ENCODE assay signal across 8 cellular contexts in the genomic region with DNA sequence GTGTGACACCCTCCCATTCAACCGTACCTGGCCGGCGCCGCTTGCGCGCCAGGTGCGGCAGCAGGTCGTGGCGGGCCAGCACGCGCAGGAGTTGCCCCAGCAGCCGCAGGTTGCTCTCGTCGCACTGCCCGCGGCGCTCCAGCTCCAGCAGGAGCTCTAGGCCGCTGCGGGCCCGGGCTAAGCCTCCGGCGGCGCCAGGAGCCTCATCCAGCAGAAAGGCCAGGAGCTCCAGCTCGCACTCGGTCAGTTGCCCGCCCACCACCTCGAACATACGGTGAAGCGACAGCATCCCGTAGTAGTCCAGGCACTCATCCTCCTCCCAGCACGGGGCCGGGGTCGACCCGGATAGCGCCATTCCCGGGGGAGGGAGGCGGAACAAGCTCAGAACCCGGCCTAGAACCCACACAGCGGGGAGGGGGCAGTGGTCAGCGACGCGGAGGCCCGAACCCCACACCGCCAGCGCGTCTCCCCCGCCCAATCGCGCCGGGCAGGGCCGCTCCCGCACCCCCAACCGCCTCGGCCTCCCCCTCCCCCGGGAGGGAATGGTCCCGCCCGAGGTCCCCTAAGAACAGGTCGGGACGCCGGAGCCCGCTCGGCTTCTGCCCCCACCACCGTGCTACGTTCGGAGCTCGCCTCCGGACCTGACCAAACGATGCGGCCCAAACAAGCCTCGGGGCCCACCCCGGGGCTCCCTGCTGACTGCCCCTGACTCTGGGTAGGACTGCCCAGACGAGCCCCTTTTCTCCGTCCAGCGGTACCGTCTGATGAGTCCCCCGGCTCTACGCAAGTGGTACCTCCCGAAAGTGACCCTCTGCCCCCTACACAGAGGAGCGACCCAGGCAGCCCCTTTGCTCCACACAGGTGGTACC. TPM values are rescaled to one million over a fixed set of nuclear protein-coding genes. Genes with fewer than 3 reads are reported as not detected.
DNase-seq lines count a peak whose midpoint lies in the region; ATAC-seq and TF ChIP-seq lines count a peak whose summit lies in the region.

No MANE protein-coding gene starts in this region.

- no peak for TF ChIP-seq CTCF in colonic mucosa (IDR thresholded peaks at IDR 0.05)
- no peak for TF ChIP-seq CTCF in liver (IDR thresholded peaks at IDR 0.05; ENCODE audit: low read depth, low read length, missing input control)
- no peak for TF ChIP-seq CTCF in GM13977 (IDR thresholded peaks at IDR 0.05; ENCODE audit: extremely low read depth, insufficient read depth, missing control alignments)

- no peaks in the 10 kb centered on the region for H3K9me3 Mint-ChIP-seq in stimulated activated naive B cell treated with anti-CD40 and anti-IgM and Interleukin-4, amounts not matched to agents 10 μg/mL and 1 μg/mL and 100 μg/mL, for 72 hours

- H3K27ac Mint-ChIP-seq in stimulated activated naive B cell treated with anti-CD40 and anti-IgM and Interleukin-4, amounts not matched to agents 10 μg/mL and 1 μg/mL and 100 μg/mL, for 72 hours = peak overlapping the region; percentile 95

- peaks cover 44 to 71% of the 10 kb centered on the region in 2 donors for H3K4me1 Mint-ChIP-seq in stimulated activated naive B cell treated with anti-CD40 and anti-IgM and Interleukin-4, amounts not matched to agents 10 μg/mL and 1 μg/mL and 100 μg/mL, for 72 hours

- H3K36me3 ChIP-seq in colonic mucosa = no peaks in the 10 kb centered on the region
- H3K36me3 ChIP-seq in liver (ENCODE audit: control insufficient read depth in 4 of 4, insufficient read depth in 3 of 4, low read depth in 1 of 4, low read length in 3 of 4) = peaks cover 2 to 10% (median 7%) of the 10 kb centered on the region in 4 donors

- H3K9me3 ChIP-seq in colonic mucosa = no peaks in the 10 kb centered on the region
- H3K9me3 ChIP-seq in liver (ENCODE audit: control insufficient read depth in 4 of 4, low read length in 3 of 4) = no peaks in the 10 kb centered on the region

- peaks cover 20% of the 10 kb centered on the region for H3K4me1 ChIP-seq in colonic mucosa
- peaks cover 19 to 37% (median 29%) of the 10 kb centered on the region in 4 donors for H3K4me1 ChIP-seq in liver (ENCODE audit: control insufficient read depth in 4 of 4, insufficient read depth in 4 of 4, low read length in 3 of 4)

- no peaks in the 10 kb centered on the region for H3K27me3 Mint-ChIP-seq in stimulated activated naive B cell treated with anti-CD40 and anti-IgM and Interleukin-4, amounts not matched to agents 10 μg/mL and 1 μg/mL and 100 μg/mL, for 72 hours

- H3K36me3 Mint-ChIP-seq in stimulated activated naive B cell treated with anti-CD40 and anti-IgM and Interleukin-4, amounts not matched to agents 10 μg/mL and 1 μg/mL and 100 μg/mL, for 72 hours = peaks cover 25 to 32% of the 10 kb centered on the region in 2 donors

- DNase-seq in NCI-H2029 (lab: John Stamatoyannopoulos, UW) = peak; percentile 37
- DNase-seq in NCI-H2029 treated with DMSO at 0.1 percent for 48 hours (lab: John Stamatoyannopoulos, UW) = no peak
- DNase-seq in SW480 (ENCODE audit: low spot score) = peak; percentile 55
- peak; percentile 60 for DNase-seq in colonic mucosa
- peak; percentile 21 for DNase-seq in stimulated activated naive B cell treated with anti-CD40 and anti-IgM and Interleukin-4, amounts not matched to agents 10 μg/mL and 1 μg/mL and 100 μg/mL, for 72 hours
- no peak for DNase-seq in GM13977 (ENCODE audit: low spot score)

- under 1% methylated on average over 79 of the region's 79 CpGs for WGBS in liver

- intact Hi-C loops in colonic mucosa (cut with DNase I) = no loop called here

- H3K27me3 ChIP-seq in colonic mucosa (no peaks in the 10 kb centered on the region), liver (ENCODE audit: control insufficient read depth in 4 of 4, insufficient read depth in 4 of 4, low read length in 3 of 4) (no peaks in the 10 kb centered on the region)

- TF ChIP-seq RAD21 in liver (IDR thresholded peaks at IDR 0.05) = no peak

- H3K4me3 Mint-ChIP-seq in stimulated activated naive B cell treated with anti-CD40 and anti-IgM and Interleukin-4, amounts not matched to agents 10 μg/mL and 1 μg/mL and 100 μg/mL, for 72 hours = peak overlapping the region; percentile 89 to 95

- peak overlapping the region; percentile 97 for H3K27ac ChIP-seq in colonic mucosa
- peak overlapping the region; percentile 94 to 96 for H3K27ac ChIP-seq in liver (ENCODE audit: low read depth in 1 of 2, low read length in 2 of 2)

- peak; percentile 4 for ATAC-seq in HG03354 (IDR thresholded peaks at IDR 0.05; ENCODE audit: poor library complexity, severe bottlenecking, unreplicated experiment)
- peak; percentile 3 to 6 for ATAC-seq in stimulated activated naive B cell treated with anti-CD40 and anti-IgM and Interleukin-4, amounts not matched to agents 10 μg/mL and 1 μg/mL and 100 μg/mL, for 72 hours (replicated peaks)

- in situ Hi-C loops in GM13977 (cut with MboI; ENCODE audit: low pct_unique_long_range_greater_than_20kb, low sequenced_read_pairs, unreplicated experiment) = no loop called here

- H3K9ac ChIP-seq in colonic mucosa (ENCODE audit: low read depth in 2 of 2, low read length in 2 of 2) (peak overlapping the region; percentile 65 to 99), liver (ENCODE audit: low read depth in 1 of 2, low read length in 2 of 2) (peak overlapping the region; percentile 90 to 98)

- H3K4me3 ChIP-seq in colonic mucosa (peak overlapping the region; percentile 86), liver (ENCODE audit: low read depth in 1 of 3, low read length in 3 of 3) (peak overlapping the region; percentile 75 to 80 (median 79))

TF ChIP-seq in liver, 16 proteins besides CTCF, POLR2A, EP300 and RAD21:
- peak; percentile 17 to 50 for TF ChIP-seq HNF4A (conservative IDR thresholded peaks at IDR 0.05)
- no peak for TF ChIP-seq EGR1 (IDR thresholded peaks at IDR 0.05; ENCODE audit: low read depth in 2 of 2)

RNA-seq across cellular contexts. Expression of a gene that starts 0.6 kb away (rescaled TPM):
- total RNA-seq in colonic mucosa = 10 to 100 TPM; 27.0 to 33.8 TPM
- 10 to 100 TPM; 18.7 to 47.1 TPM for total RNA-seq in liver
- polyA plus RNA-seq in liver = 10 to 100 TPM in 1 of 2 donors, 1 to 10 TPM in 1; 9.6 to 14.0 TPM

RNA-seq across cellular contexts. Expression of a gene that starts 3.2 kb away (rescaled TPM):
- total RNA-seq in colonic mucosa = 10 to 100 TPM in 1 of 2 donors, 1 to 10 TPM in 1; 9.3 to 12.8 TPM
- 1 to 10 TPM; 4.9 to 8.8 TPM for total RNA-seq in liver
- 1 to 10 TPM; 1.7 to 2.6 TPM for polyA plus RNA-seq in liver

RNA-seq across cellular contexts. Expression of a gene that starts 25.5 kb away (rescaled TPM):
- total RNA-seq in colonic mucosa (10 to 100 TPM; 47.8 to 51.8 TPM), liver (10 to 100 TPM; 12.5 to 13.5 TPM)
- polyA plus RNA-seq in liver = 10 to 100 TPM in 1 of 2 donors, 1 to 10 TPM in 1; 5.9 to 23.1 TPM

RNA-seq across cellular contexts. Expression of a gene that starts 38.0 kb away (rescaled TPM):
- total RNA-seq in colonic mucosa (10 to 100 TPM; 46.7 to 57.3 TPM), liver (10 to 100 TPM in 1 of 2 donors, 1 to 10 TPM in 1; 8.7 to 17.1 TPM)
- polyA plus RNA-seq in liver = 10 to 100 TPM; 10.4 to 21.0 TPM

RNA-seq across cellular contexts. Expression of a gene that starts 52.2 kb away (rescaled TPM):
- total RNA-seq in colonic mucosa = 10 to 100 TPM; 47.8 to 54.6 TPM
- 10 to 100 TPM; 14.1 to 21.3 TPM for total RNA-seq in liver
- 10 to 100 TPM in 1 of 2 donors, 1 to 10 TPM in 1; 5.6 to 20.4 TPM for polyA plus RNA-seq in liver

Comparison
In these comparisons a context has a peak if more than half of its experiments do, and no peak if none do; other contexts are left out.
1. DNase-seq: peak in NCI-H2029 (single experiment), SW480 (single experiment), colonic mucosa (single experiment) and stimulated activated naive B cell treated with anti-CD40 and anti-IgM and Interleukin-4, amounts not matched to agents 10 μg/mL and 1 μg/mL and 100 μg/mL, for 72 hours (single experiment); none in NCI-H2029 treated with DMSO at 0.1 percent for 48 hours (single experiment) and GM13977 (single experiment).